ENCODE assay signal across 13 cellular contexts in genomic region chr12:101838628-101839323, GRCh38. TPM values are rescaled to one million over a fixed set of nuclear protein-coding genes. Genes with fewer than 3 reads are reported as not detected.
DNase-seq lines count a peak whose midpoint lies in the region; ATAC-seq and TF ChIP-seq lines count a peak whose summit lies in the region.
"Had no signal": no experiment of that assay in that cellular context is flagged by ENCODE, and none has a peak within 500 bp of the region (broad histone marks: within the 10 kb centered on the region; RNA-seq: fewer than 3 reads in every experiment).

No MANE protein-coding gene starts in this region.

- 82 to 92% methylated on average over 3 of the region's 3 CpGs for WGBS in lower leg skin, 2 donors

- H3K4me3 ChIP-seq in GM12865 (ENCODE audit: low read depth, low read length) = no peak overlapping the region
- H3K4me3 ChIP-seq in lower leg skin (ENCODE audit: low read depth, poor library complexity, severe bottlenecking) = no peak overlapping the region
- H3K4me3 ChIP-seq: pancreas, vagina had no signal

- peaks cover 10% of the 10 kb centered on the region for H3K4me1 Mint-ChIP-seq in activated T-helper 2 cell treated with anti-CD3 and anti-CD28 coated beads, Interferon-gamma antibody, Interleukin-2, Interleukin-4, amounts not matched to agents 10 μg/mL and 5 μg/mL and 100 μg/mL, durations not matched to agents 14 hours and 24 hours and 36 hours (ENCODE audit: low read depth)
- peaks cover 4% of the 10 kb centered on the region for H3K4me1 Mint-ChIP-seq in endothelial cell (ENCODE audit: unreplicated experiment)

- CTCF ChIA-PET in RWPE1 (lab: Yijun Ruan, JAX) = interaction anchor here (0.9 to 3.7 kb wide), 5 partner anchors 10 to 337 kb away, joined by 3 to 20 read pairs (median 4); no protein-coding TSS in a partner anchor

- TF ChIP-seq POLR2A in lower leg skin (IDR thresholded peaks at IDR 0.05) = no peak

- ATAC-seq in GM19438 (IDR thresholded peaks at IDR 0.05; ENCODE audit: low read depth, unreplicated experiment) = peak; percentile 60
- ATAC-seq in HG03354 (IDR thresholded peaks at IDR 0.05; ENCODE audit: poor library complexity, severe bottlenecking, unreplicated experiment) = peak; percentile 60
- ATAC-seq: Right ventricle myocardium inferior had no signal

- no peaks in the 10 kb centered on the region for H3K9me3 Mint-ChIP-seq in activated T-helper 2 cell treated with anti-CD3 and anti-CD28 coated beads, Interferon-gamma antibody, Interleukin-2, Interleukin-4, amounts not matched to agents 10 μg/mL and 5 μg/mL and 100 μg/mL, durations not matched to agents 14 hours and 24 hours and 36 hours
- H3K9me3 Mint-ChIP-seq in endothelial cell (ENCODE audit: unreplicated experiment) = no peaks in the 10 kb centered on the region

- intact Hi-C loops in lower leg skin (cut with DNase I; ENCODE audit: low total_unique reads) = loop anchor here (10.0 kb wide), 1 partner anchor 344 kb away; no protein-coding TSS in a partner anchor
- intact Hi-C loops in activated T-helper 2 cell treated with anti-CD3 and anti-CD28 coated beads, Interferon-gamma antibody, Interleukin-2, Interleukin-4, amounts not matched to agents 10 μg/mL and 5 μg/mL and 100 μg/mL, durations not matched to agents 14 hours and 24 hours and 36 hours (cut with micrococcal nuclease) = loop anchor here (1.0 kb wide), 2 partner anchors 65 to 168 kb away; no protein-coding TSS in a partner anchor

- no peak overlapping the region for H3K4me3 Mint-ChIP-seq in activated T-helper 2 cell treated with anti-CD3 and anti-CD28 coated beads, Interferon-gamma antibody, Interleukin-2, Interleukin-4, amounts not matched to agents 10 μg/mL and 5 μg/mL and 100 μg/mL, durations not matched to agents 14 hours and 24 hours and 36 hours (ENCODE audit: low read depth)
- H3K4me3 Mint-ChIP-seq in endothelial cell (ENCODE audit: unreplicated experiment) = no peak overlapping the region

- peaks cover 5% of the 10 kb centered on the region for H3K27me3 Mint-ChIP-seq in activated T-helper 2 cell treated with anti-CD3 and anti-CD28 coated beads, Interferon-gamma antibody, Interleukin-2, Interleukin-4, amounts not matched to agents 10 μg/mL and 5 μg/mL and 100 μg/mL, durations not matched to agents 14 hours and 24 hours and 36 hours (ENCODE audit: low read depth)
- peaks cover 3% of the 10 kb centered on the region for H3K27me3 Mint-ChIP-seq in endothelial cell (ENCODE audit: unreplicated experiment)

- no peak overlapping the region for H3K27ac Mint-ChIP-seq in activated T-helper 2 cell treated with anti-CD3 and anti-CD28 coated beads, Interferon-gamma antibody, Interleukin-2, Interleukin-4, amounts not matched to agents 10 μg/mL and 5 μg/mL and 100 μg/mL, durations not matched to agents 14 hours and 24 hours and 36 hours
- no peak overlapping the region for H3K27ac Mint-ChIP-seq in endothelial cell (ENCODE audit: unreplicated experiment)

- POLR2A ChIA-PET in RWPE1 (lab: Yijun Ruan, JAX; ENCODE audit: low non-redundant PET) = interaction anchor here (0.6 kb wide), 1 partner anchor 1034 kb away, joined by 3 read pairs; no protein-coding TSS in a partner anchor

- H3K27ac ChIP-seq in RWPE1 = no peak overlapping the region
- H3K27ac ChIP-seq: pancreas, vagina had no signal

- TF ChIP-seq CTCF in GM12865 (IDR thresholded peaks at IDR 0.05; ENCODE audit: insufficient read depth, low read depth, low read length, missing control alignments) (no peak), lower leg skin (IDR thresholded peaks at IDR 0.05) (no peak), RWPE1 (conservative IDR thresholded peaks at IDR 0.05; ENCODE audit: low read depth) (no peak), endothelial cell (IDR thresholded peaks at IDR 0.05; ENCODE audit: unreplicated experiment) (no peak)

- no peaks in the 10 kb centered on the region for H3K36me3 Mint-ChIP-seq in activated T-helper 2 cell treated with anti-CD3 and anti-CD28 coated beads, Interferon-gamma antibody, Interleukin-2, Interleukin-4, amounts not matched to agents 10 μg/mL and 5 μg/mL and 100 μg/mL, durations not matched to agents 14 hours and 24 hours and 36 hours (ENCODE audit: low read depth)
- H3K36me3 Mint-ChIP-seq in endothelial cell (ENCODE audit: low read depth, unreplicated experiment) = no peaks in the 10 kb centered on the region

- DNase-seq in GM12865 (ENCODE audit: low read depth) (peak; percentile 49), lower leg skin (ENCODE audit: low spot score in 2 of 2) (no peak), RWPE1 (ENCODE audit: low spot score) (no peak), endothelial cell (ENCODE audit: low spot score) (no peak)
- peak; percentile 54 for DNase-seq in central memory CD4-positive, alpha-beta T cell
- DNase-seq in activated T-helper 2 cell treated with anti-CD3 and anti-CD28 coated beads, Interferon-gamma antibody, Interleukin-2, Interleukin-4, amounts not matched to agents 10 μg/mL and 5 μg/mL and 100 μg/mL, durations not matched to agents 14 hours and 24 hours and 36 hours (ENCODE audit: low spot score) = no peak
- DNase-seq: activated CD4-positive, alpha-beta T cell treated with anti-CD3 and anti-CD28 coated beads for 4 hours; NCI-H2107; pancreas had no signal

RNA-seq across cellular contexts. Expression of gene GNPTAB, which starts 8.0 kb away (rescaled TPM):
- 10 to 100 TPM; 24.3 to 45.9 (median 32.6) TPM for total RNA-seq in lower leg skin
- total RNA-seq in activated T-helper 2 cell treated with anti-CD3 and anti-CD28 coated beads, Interferon-gamma antibody, Interleukin-2, Interleukin-4, amounts not matched to agents 10 μg/mL and 5 μg/mL and 100 μg/mL, durations not matched to agents 14 hours and 24 hours and 36 hours = 93.6 and 100 TPM in 2 replicates
- 47.6 TPM for total RNA-seq in endothelial cell (ENCODE audit: unreplicated experiment)

RNA-seq across cellular contexts. Expression of gene DRAM1, which starts 38.6 kb away (rescaled TPM):
- total RNA-seq in lower leg skin (1 to 10 TPM; 4.5 to 8.1 (median 5.9) TPM), endothelial cell (ENCODE audit: unreplicated experiment) (26.9 TPM)
- 3.0 and 3.4 TPM in 2 replicates for total RNA-seq in activated T-helper 2 cell treated with anti-CD3 and anti-CD28 coated beads, Interferon-gamma antibody, Interleukin-2, Interleukin-4, amounts not matched to agents 10 μg/mL and 5 μg/mL and 100 μg/mL, durations not matched to agents 14 hours and 24 hours and 36 hours

Comparison
In these comparisons a context has a peak if more than half of its experiments do, and no peak if none do; other contexts are left out.
1. DNase-seq: peak in GM12865 (single experiment) and central memory CD4-positive, alpha-beta T cell (single experiment); none in lower leg skin (0 of 2), RWPE1 (single experiment), activated T-helper 2 cell treated with anti-CD3 and anti-CD28 coated beads, Interferon-gamma antibody, Interleukin-2, Interleukin-4, amounts not matched to agents 10 μg/mL and 5 μg/mL and 100 μg/mL, durations not matched to agents 14 hours and 24 hours and 36 hours (single experiment) and endothelial cell (single experiment).